Comparison of ENCODE assay signal across 12 cellular contexts in genomic region chr11:63847363-63847762, GRCh38. TPM values are rescaled to one million over a fixed set of nuclear protein-coding genes. Genes with fewer than 3 reads are reported as not detected.
DNase-seq lines count a peak whose midpoint lies in the region; ATAC-seq and TF ChIP-seq lines count a peak whose summit lies in the region.
"Had no signal": no experiment of that assay in that cellular context is flagged by ENCODE, and none has a peak within 500 bp of the region (broad histone marks: within the 10 kb centered on the region; RNA-seq: fewer than 3 reads in every experiment).

No MANE protein-coding gene starts in this region.

- H2BK15ac ChIP-seq in H9 (ENCODE audit: low read depth, low read length), result no peak overlapping the region

- CTCF ChIA-PET in A673 (lab: Charles Lee), result no interaction called here
- CTCF ChIA-PET in naive thymus-derived CD4-positive, alpha-beta T cell (lab: Charles Lee), result interaction anchor here (1.4 to 2.2 kb wide), 2 partner anchors 59 to 98 kb away, joined by 3 to 8 read pairs; no protein-coding TSS in a partner anchor

- H3K79me1 ChIP-seq in H9 (ENCODE audit: insufficient read depth, low read depth, low read length, poor library complexity, severe bottlenecking), result peaks cover 14% of the 10 kb centered on the region

- no peak overlapping the region for H2BK20ac ChIP-seq in H9 (ENCODE audit: low read depth, low read length, poor library complexity, severe bottlenecking)

- H2BK12ac ChIP-seq in H9 (ENCODE audit: insufficient read length, low read depth, low read length), result no peak overlapping the region

- H2BK120ac ChIP-seq in H9 (ENCODE audit: low read depth, low read length, poor library complexity, severe bottlenecking), result no peak overlapping the region

- no peak overlapping the region for H4K8ac ChIP-seq in H9 (replicated peaks; ENCODE audit: insufficient read length, low read depth, low read length)

- H3K4me3 Mint-ChIP-seq in H9, result no peak overlapping the region; a peak in 2 of 5 replicates
- peak overlapping the region in 3 of 10 donors; percentile 27 to 46 (median 45) for H3K4me3 Mint-ChIP-seq in naive thymus-derived CD4-positive, alpha-beta T cell
- H3K4me3 Mint-ChIP-seq: activated CD4-positive, alpha-beta T cell treated with anti-CD3 and anti-CD28 coated beads for 36 hours had no signal

- H3K18ac ChIP-seq in H9 (ENCODE audit: insufficient read length, low read depth, low read length), result peak overlapping the region; percentile 35

- no CpG with 5 or more reads among the region's 3 CpGs for WGBS in H9 (ENCODE audit: extremely low coverage, insufficient read length, low lambda C conversion rate)

- peaks cover 4% of the 10 kb centered on the region for H4K20me1 ChIP-seq in H9 (ENCODE audit: control insufficient read depth, insufficient read depth, insufficient read length)

- H3K4me1 Mint-ChIP-seq in H9, result peaks cover 53 to 69% of the 10 kb centered on the region in 2 experiments
- peaks cover 60 to 91% (median 87%) of the 10 kb centered on the region in 7 donors for H3K4me1 Mint-ChIP-seq in naive thymus-derived CD4-positive, alpha-beta T cell

- no peak overlapping the region for H3T11ph ChIP-seq in H9 (ENCODE audit: low read length)

- ATAC-seq in naive thymus-derived CD4-positive, alpha-beta T cell, result no peak
- ATAC-seq in GM21515 (IDR thresholded peaks at IDR 0.05; ENCODE audit: unreplicated experiment), result no peak
- ATAC-seq in HG02885 (IDR thresholded peaks at IDR 0.05; ENCODE audit: poor library complexity, unreplicated experiment), result no peak
- no peak for ATAC-seq in HG03439 (IDR thresholded peaks at IDR 0.05; ENCODE audit: unreplicated experiment)
- ATAC-seq: activated CD4-positive, alpha-beta T cell treated with anti-CD3 and anti-CD28 coated beads for 36 hours had no signal

- H4K91ac ChIP-seq in H9 (ENCODE audit: insufficient read length, low read depth, low read length), result peak overlapping the region; percentile 80

- no peak overlapping the region for H3K23ac ChIP-seq in H9 (ENCODE audit: insufficient read length, low read depth, low read length)

- H2AFZ ChIP-seq in H9 (ENCODE audit: low read length), result no peak overlapping the region

- peaks cover 18% of the 10 kb centered on the region for H3K4me1 ChIP-seq in A673 (ENCODE audit: insufficient read depth, low read length, poor library complexity, severe bottlenecking)
- peaks cover 15% of the 10 kb centered on the region for H3K4me1 ChIP-seq in H9 (ENCODE audit: insufficient read depth, low read length)
- H3K4me1 ChIP-seq in naive thymus-derived CD4-positive, alpha-beta T cell (ENCODE audit: control insufficient read depth in 2 of 2, insufficient read depth in 2 of 2, low read length in 2 of 2), result peaks cover 34 to 47% of the 10 kb centered on the region in 2 donors

- H3K4me3 ChIP-seq in A673 (ENCODE audit: low read depth, low read length, poor library complexity, severe bottlenecking) (no peak overlapping the region), dorsolateral prefrontal cortex (no peak overlapping the region), foreskin fibroblast (ENCODE audit: low read depth in 1 of 2, low read length in 2 of 2) (no peak overlapping the region)
- H3K4me3 ChIP-seq in naive thymus-derived CD4-positive, alpha-beta T cell (ENCODE audit: low read length), result no peak overlapping the region

- DNase-seq in A673 (ENCODE audit: low spot score), result no peak
- peak; percentile 69 for DNase-seq in H9
- DNase-seq in dorsolateral prefrontal cortex, result no peak
- DNase-seq in naive thymus-derived CD4-positive, alpha-beta T cell, result no peak
- DNase-seq in foreskin fibroblast, result no peak
- DNase-seq: activated CD4-positive, alpha-beta T cell treated with anti-CD3 and anti-CD28 coated beads for 36 hours; C1 segment of cervical spinal cord; NCI-H1092 treated with DMSO at 0.1 percent for 48 hours; stimulated activated naive CD4-positive, alpha-beta T cell had no signal

- H3K36me3 Mint-ChIP-seq in H9 (ENCODE audit: insufficient read depth in 1 of 3, low read depth in 3 of 3), result peaks cover 5 to 31% (median 27%) of the 10 kb centered on the region in 3 experiments; a peak in 6 of 7 replicates
- H3K36me3 Mint-ChIP-seq in naive thymus-derived CD4-positive, alpha-beta T cell, result peaks cover 0 to 28% (median 11%) of the 10 kb centered on the region in 5 donors

- H3K27me3 Mint-ChIP-seq in H9 (ENCODE audit: low read depth), result no peaks in the 10 kb centered on the region; the same call in 1 of the 2 replicates
- H3K27me3 Mint-ChIP-seq in naive thymus-derived CD4-positive, alpha-beta T cell, result no peaks in the 10 kb centered on the region
- H3K27me3 Mint-ChIP-seq: activated CD4-positive, alpha-beta T cell treated with anti-CD3 and anti-CD28 coated beads for 36 hours had no signal

- no peak overlapping the region for H3K4ac ChIP-seq in H9 (ENCODE audit: low read depth, low read length)

- H2AK5ac ChIP-seq in H9 (ENCODE audit: insufficient read length, low read length), result peak overlapping the region; percentile 52

- no peaks in the 10 kb centered on the region for H3K9me3 Mint-ChIP-seq in H9
- no peaks in the 10 kb centered on the region for H3K9me3 Mint-ChIP-seq in naive thymus-derived CD4-positive, alpha-beta T cell

- H3K79me2 ChIP-seq in H9 (ENCODE audit: insufficient read depth, low read length), result peaks cover 33% of the 10 kb centered on the region; the same call in 1 of the 2 replicates

- H3K9me3 ChIP-seq in A673 (ENCODE audit: low read depth, low read length, poor library complexity, severe bottlenecking) (no peaks in the 10 kb centered on the region), H9 (ENCODE audit: control insufficient read depth, low read depth, low read length) (no peaks in the 10 kb centered on the region)
- no peaks in the 10 kb centered on the region for H3K9me3 ChIP-seq in naive thymus-derived CD4-positive, alpha-beta T cell (ENCODE audit: control insufficient read depth in 2 of 3, low read length in 3 of 3)

- H3K36me3 ChIP-seq in A673 (ENCODE audit: insufficient read depth, low read length, poor library complexity, severe bottlenecking), result peaks cover 15% of the 10 kb centered on the region
- peaks cover 0 to 12% (median 5%) of the 10 kb centered on the region in 3 experiments for H3K36me3 ChIP-seq in naive thymus-derived CD4-positive, alpha-beta T cell (ENCODE audit: control insufficient read depth in 2 of 3, insufficient read depth in 3 of 3, low read length in 3 of 3)

- peak overlapping the region; percentile 23 for H3K4me2 ChIP-seq in H9 (ENCODE audit: insufficient read depth, insufficient read length, low read length)

- intact Hi-C loops in A673 (cut with micrococcal nuclease; ENCODE audit: unreplicated experiment), result no loop called here
- intact Hi-C loops in dorsolateral prefrontal cortex (cut with DNase I), result no loop called here
- intact Hi-C loops in naive thymus-derived CD4-positive, alpha-beta T cell (cut with micrococcal nuclease), result no loop called here

- H2BK5ac ChIP-seq in H9 (ENCODE audit: insufficient read length, low read length), result no peak overlapping the region

- H3K27me3 ChIP-seq in A673 (replicated peaks; ENCODE audit: insufficient read depth, low read depth, low read length, poor library complexity) (no peaks in the 10 kb centered on the region), H9 (ENCODE audit: insufficient read depth, low read length) (no peaks in the 10 kb centered on the region), dorsolateral prefrontal cortex (no peaks in the 10 kb centered on the region)
- no peaks in the 10 kb centered on the region for H3K27me3 ChIP-seq in naive thymus-derived CD4-positive, alpha-beta T cell (ENCODE audit: control insufficient read depth in 2 of 2, insufficient read depth in 2 of 2, low read length in 2 of 2)

- peak overlapping the region; percentile 52 for H3K9ac ChIP-seq in H9 (ENCODE audit: extremely low read depth, insufficient read length, low read length)

- H3K27ac Mint-ChIP-seq in H9, result peak overlapping the region in 2 of 3 experiments; percentile 76 to 96; a peak in 5 of 7 replicates
- peak overlapping the region in 7 of 9 donors; percentile 42 to 84 (median 68) for H3K27ac Mint-ChIP-seq in naive thymus-derived CD4-positive, alpha-beta T cell

- no peak overlapping the region for H4K5ac ChIP-seq in H9 (ENCODE audit: insufficient read length, low read depth, low read length)

- TF ChIP-seq CTCF in A673 (conservative IDR thresholded peaks at IDR 0.05; ENCODE audit: low read depth, low read length) (no peak), H9 (conservative IDR thresholded peaks at IDR 0.05) (no peak), dorsolateral prefrontal cortex (IDR thresholded peaks at IDR 0.05 in 54 of 56, conservative IDR thresholded peaks at IDR 0.05 in 2 of 56; ENCODE audit: low read depth in 1 of 56, partially characterized antibody in 56 of 56) (no peak), foreskin fibroblast (IDR thresholded peaks at IDR 0.05; ENCODE audit: low read depth, low read length) (no peak)

- H3K27ac ChIP-seq in A673 (ENCODE audit: low read depth, low read length, poor library complexity, severe bottlenecking), result peak overlapping the region; percentile 22
- H3K27ac ChIP-seq in H9 (ENCODE audit: insufficient read length, low read depth, low read length), result peak overlapping the region; percentile 76
- H3K27ac ChIP-seq in dorsolateral prefrontal cortex, result peak overlapping the region in 50 of 59 donors; percentile 9 to 90 (median 66)
- no peak overlapping the region for H3K27ac ChIP-seq in naive thymus-derived CD4-positive, alpha-beta T cell (ENCODE audit: low read depth, low read length)

- no TSS peak for BruUV-seq in A673 (replicated peaks; lab: Mats Ljungman, UMichigan)

- POLR2A ChIA-PET in A673 (lab: Charles Lee; ENCODE audit: low non-redundant PET), result interaction anchor here (0.6 kb wide), 1 partner anchor 29 kb away, joined by 15 read pairs; no protein-coding TSS in a partner anchor
- POLR2A ChIA-PET in naive thymus-derived CD4-positive, alpha-beta T cell (lab: Charles Lee), result interaction anchor here (1.1 kb wide), 1 partner anchor 15 kb away, joined by 3 read pairs; no protein-coding TSS in a partner anchor

- no peak overlapping the region for H3K56ac ChIP-seq in H9 (ENCODE audit: insufficient read length, low read depth, low read length)

- H3K23me2 ChIP-seq in H9 (ENCODE audit: insufficient read length, low read depth, low read length, poor library complexity, severe bottlenecking), result no peaks in the 10 kb centered on the region

- H3K14ac ChIP-seq in H9 (ENCODE audit: insufficient read depth, low read length), result no peak overlapping the region

RNA-seq across cellular contexts. Expression of gene MARK2, which starts 8.5 kb away (rescaled TPM):
- 54.9 and 61.7 TPM in 2 replicates for total RNA-seq in A673 (2021)
- 45.7 and 49.6 TPM in 2 replicates for total RNA-seq in H9 (2021)
- 10 to 100 TPM; 47.0 to 75.5 (median 57.9) TPM for total RNA-seq in dorsolateral prefrontal cortex
- total RNA-seq in naive thymus-derived CD4-positive, alpha-beta T cell, result 10 to 100 TPM; 42.3 to 69.1 (median 56.8) TPM
- polyA plus RNA-seq in naive thymus-derived CD4-positive, alpha-beta T cell, result 10 to 100 TPM; 29.4 to 64.5 TPM

RNA-seq across cellular contexts. Expression of gene SPINDOC, which starts 34.1 kb away (rescaled TPM):
- 91.1 and 94.5 TPM in 2 replicates for total RNA-seq in A673 (2021)
- total RNA-seq in H9 (2021), result 121 TPM in 2 replicates
- 10 to 100 TPM; 19.8 to 60.5 (median 27.7) TPM for total RNA-seq in dorsolateral prefrontal cortex
- total RNA-seq in naive thymus-derived CD4-positive, alpha-beta T cell, result 10 to 100 TPM in 2 of 5 experiments, 1 to 10 TPM in 3; 6.6 to 42.2 (median 9.3) TPM
- under 1 TPM; 0.22 to 0.53 TPM for polyA plus RNA-seq in naive thymus-derived CD4-positive, alpha-beta T cell
